In genomic region chr2:156401863-156402262, GRCh38 we compare ENCODE assay signal across 11 cellular contexts. TPM values are rescaled to one million over a fixed set of nuclear protein-coding genes. Genes with fewer than 3 reads are reported as not detected.
DNase-seq lines count a peak whose midpoint lies in the region; ATAC-seq, FAIRE-seq and TF ChIP-seq lines count a peak whose summit lies in the region.
"Had no signal": no experiment of that assay in that cellular context is flagged by ENCODE, and none has a peak within 500 bp of the region (broad histone marks: within the 10 kb centered on the region; RNA-seq: fewer than 3 reads in every experiment).

No MANE protein-coding gene starts in this region.

- H3K9me2 ChIP-seq in Karpas-422 (replicated peaks; ENCODE audit: insufficient read depth, low read length), result no peaks in the 10 kb centered on the region

- H3K4me3 Mint-ChIP-seq in CD8-positive, alpha-beta T cell, result no peak overlapping the region

- CTCF ChIA-PET in CD8-positive, alpha-beta T cell (lab: Charles Lee), result no interaction called here
- CTCF ChIA-PET in K562 (lab: Yijun Ruan, JAX; ENCODE audit: low intra/inter-chr PET ratio), result no interaction called here

- peak; percentile 15 for FAIRE-seq in K562 (lab: Jason Lieb, UNC)
- FAIRE-seq: GM12878 had no signal

- H4K20me1 ChIP-seq in Karpas-422 (ENCODE audit: insufficient read depth, low read depth, low read length) (no peaks in the 10 kb centered on the region), K562 (replicated peaks; ENCODE audit: control insufficient read depth, insufficient read depth, low read length) (0 out of 2 replicates have a peak, but pooled peaks cover 3% of the 10 kb centered on the region)

- no peak for ATAC-seq in CD8-positive, alpha-beta T cell
- ATAC-seq in K562, result 0 out of 3 replicates have a peak, but pooled peaks have one; percentile 6
- ATAC-seq in GM18519 (IDR thresholded peaks at IDR 0.05; ENCODE audit: low FRiP score, unreplicated experiment), result no peak

- peaks cover 4% of the 10 kb centered on the region for H3K4me1 ChIP-seq in CD8-positive, alpha-beta T cell (ENCODE audit: insufficient read depth, low read length)
- H3K4me1 ChIP-seq in Karpas-422 (ENCODE audit: low read length), result peaks cover 15% of the 10 kb centered on the region
- peaks cover 8 to 18% of the 10 kb centered on the region in 2 experiments; a peak in 4 of 5 replicates for H3K4me1 ChIP-seq in K562 (replicated peaks in 1 of 2; ENCODE audit: control insufficient read depth in 2 of 2, insufficient read depth in 2 of 2, low read length in 2 of 2)
- H3K4me1 ChIP-seq in neutrophil (ENCODE audit: control insufficient read depth in 1 of 2, insufficient read depth in 1 of 2, low read depth in 1 of 2, low read length in 1 of 2), result peaks cover 54 to 71% of the 10 kb centered on the region in 2 experiments
- H3K4me1 ChIP-seq in testis, result no peaks in the 10 kb centered on the region

- intact Hi-C loops in CD8-positive, alpha-beta T cell (cut with DNase I, micrococcal nuclease), result loop anchor here (1.0 to 5.0 kb wide), 4 partner anchors 33 to 1225 kb away; partner anchors contain the start of gene ACVR1C (in 2 of the 2)
- intact Hi-C loops in K562 (cut with micrococcal nuclease), result loop anchor here (5.0 to 10.0 kb wide), 2 partner anchors 793 to 1040 kb away; no protein-coding TSS in a partner anchor
- intact Hi-C loops in testis (cut with DNase I; ENCODE audit: low total_unique reads), result no loop called here

- in situ Hi-C loops in K562 (cut with MboI), result no loop called here

- H3K9me1 ChIP-seq in K562 (ENCODE audit: control insufficient read depth, insufficient read depth, low read length), result no peaks in the 10 kb centered on the region

- H3K4me1 Mint-ChIP-seq in CD8-positive, alpha-beta T cell (ENCODE audit: low read depth), result peaks cover 28% of the 10 kb centered on the region

- no peaks in the 10 kb centered on the region for H3K79me2 ChIP-seq in Karpas-422 (ENCODE audit: low read length)
- H3K79me2 ChIP-seq in K562 (ENCODE audit: control insufficient read depth, insufficient read depth, low read length), result no peaks in the 10 kb centered on the region

- peaks cover 10% of the 10 kb centered on the region for H3K36me3 Mint-ChIP-seq in CD8-positive, alpha-beta T cell

- TF ChIP-seq RAD21 in K562 (CRISPR knock-in tag; conservative IDR thresholded peaks at IDR 0.05 in 1 of 2, IDR thresholded peaks at IDR 0.05 in 1 of 2), result no peak

- POLR2A ChIA-PET in CD8-positive, alpha-beta T cell (lab: Charles Lee), result interaction anchor here (3.0 kb wide), 1 partner anchor 67 kb away, joined by 31 read pairs; the partner anchor contains the start of gene NR4A2
- POLR2A ChIA-PET in K562 (lab: Yijun Ruan, JAX), result interaction anchor here (1.0 to 1.2 kb wide), 2 partner anchors 22 to 61 kb away, joined by 3 to 4 read pairs; no protein-coding TSS in a partner anchor

- no TSS peak for BruUV-seq in K562 (replicated peaks; lab: Mats Ljungman, UMichigan)

- H3K27ac ChIP-seq in CD8-positive, alpha-beta T cell (ENCODE audit: low read depth, low read length), result no peak overlapping the region
- H3K27ac ChIP-seq in Karpas-422 (ENCODE audit: low read length) (no peak overlapping the region), K562 (ENCODE audit: extremely low read depth, low read depth, low read length) (0 out of 3 replicates have a peak overlapping the region, but pooled peaks have one; percentile 25), neutrophil (peak overlapping the region; percentile 76), testis (peak overlapping the region in 1 of 2 donors; percentile 98)

- no peaks in the 10 kb centered on the region for H3K36me3 ChIP-seq in CD8-positive, alpha-beta T cell (ENCODE audit: insufficient read depth, low read length)
- H3K36me3 ChIP-seq in Karpas-422 (ENCODE audit: insufficient read depth, low read length) (no peaks in the 10 kb centered on the region), K562 (ENCODE audit: control insufficient read depth, insufficient read depth, low read length) (no peaks in the 10 kb centered on the region), neutrophil (no peaks in the 10 kb centered on the region), testis (ENCODE audit: low read depth, missing control alignments) (no peaks in the 10 kb centered on the region)

- no peak for TF ChIP-seq CTCF in CD8-positive, alpha-beta T cell (IDR thresholded peaks at IDR 0.05)
- TF ChIP-seq CTCF in K562 (IDR thresholded peaks at IDR 0.05 in 2 of 3, conservative IDR thresholded peaks at IDR 0.05 in 1 of 3; ENCODE audit: insufficient read depth in 2 of 3, low read depth in 1 of 3, low read length in 3 of 3) (no peak), neutrophil (IDR thresholded peaks at IDR 0.05) (no peak), testis (IDR thresholded peaks at IDR 0.05) (no peak)

- no peak for TF ChIP-seq EP300 in K562 (IDR thresholded peaks at IDR 0.05; ENCODE audit: low read length)

- H3K9me3 ChIP-seq in CD8-positive, alpha-beta T cell (ENCODE audit: low read length), result no peaks in the 10 kb centered on the region
- H3K9me3 ChIP-seq in Karpas-422 (ENCODE audit: low read length), result no peaks in the 10 kb centered on the region
- H3K9me3 ChIP-seq in K562 (replicated peaks; ENCODE audit: control insufficient read depth, insufficient read depth, low read depth, low read length), result no peaks in the 10 kb centered on the region
- H3K9me3 ChIP-seq in neutrophil, result no peaks in the 10 kb centered on the region
- no peaks in the 10 kb centered on the region for H3K9me3 ChIP-seq in testis

- no peak overlapping the region for H3K9ac ChIP-seq in Karpas-422 (ENCODE audit: low read length)
- peak overlapping the region in 1 of 2 experiments; percentile 81; a peak in 2 of 4 replicates for H3K9ac ChIP-seq in K562 (ENCODE audit: insufficient read depth in 1 of 2, low read depth in 2 of 2, low read length in 2 of 2)

- no peak for DNase-seq in CD8-positive, alpha-beta T cell
- no peak for DNase-seq in Karpas-422
- peak in 1 of 4 experiments; percentile 25 for DNase-seq in K562 (ENCODE audit: extremely low read depth in 1 of 4, low spot score in 3 of 4)
- no peak for DNase-seq in NCI-H510A (lab: John Stamatoyannopoulos, UW)
- no peak for DNase-seq in testis
- DNase-seq in NK-92 treated with Interleukin-12 subunit alpha and Interleukin-12 subunit beta, amount 100 ng/mL, for 24 hours (lab: John Stamatoyannopoulos, UW), result no peak
- DNase-seq: activated effector memory CD4-positive, alpha-beta T cell treated with anti-CD3 and anti-CD28 coated beads, Interleukin-2, amount 50 U/mL, for 16 hours; stimulated activated naive CD4-positive, alpha-beta T cell treated with Interleukin-2 at 50 U/mL for 16 hours had no signal

- WGBS in K562 (ENCODE audit: insufficient coverage, low coverage, missing lambda C conversion rate), result 18% methylated on average over 5 of the region's 5 CpGs
- WGBS in testis, 2 donors, result 82 to 84% methylated on average over 5 of the region's 5 CpGs

- no peaks in the 10 kb centered on the region for H3K27me3 Mint-ChIP-seq in CD8-positive, alpha-beta T cell (ENCODE audit: low read depth)

- H2AFZ ChIP-seq in Karpas-422 (ENCODE audit: low read length), result no peak overlapping the region
- peak overlapping the region; percentile 82 for H2AFZ ChIP-seq in K562 (ENCODE audit: low read depth, low read length)

- TF ChIP-seq POLR2A in K562 (conservative IDR thresholded peaks at IDR 0.05), result no peak
- no peak for TF ChIP-seq POLR2A in testis (IDR thresholded peaks at IDR 0.05)

- no peak overlapping the region for H3K4me3 ChIP-seq in CD8-positive, alpha-beta T cell (ENCODE audit: low read depth, low read length)
- H3K4me3 ChIP-seq in Karpas-422 (ENCODE audit: low read length) (no peak overlapping the region), K562 (peak overlapping the region; percentile 63; the same call in 1 of the 2 replicates), neutrophil (ENCODE audit: low read depth in 1 of 2, low read length in 1 of 2) (no peak overlapping the region), testis (no peak overlapping the region)

- H3K27ac Mint-ChIP-seq in CD8-positive, alpha-beta T cell, result peak overlapping the region; percentile 30

- no peaks in the 10 kb centered on the region for H3K27me3 ChIP-seq in CD8-positive, alpha-beta T cell (ENCODE audit: insufficient read depth, low read length)
- no peaks in the 10 kb centered on the region for H3K27me3 ChIP-seq in Karpas-422 (ENCODE audit: low read length)
- no peaks in the 10 kb centered on the region for H3K27me3 ChIP-seq in K562 (ENCODE audit: control insufficient read depth in 2 of 2, insufficient read depth in 2 of 2, low read length in 2 of 2)
- no peaks in the 10 kb centered on the region for H3K27me3 ChIP-seq in neutrophil
- H3K27me3 ChIP-seq in testis, result no peaks in the 10 kb centered on the region

- H3K4me2 ChIP-seq in Karpas-422 (ENCODE audit: low read depth, low read length, poor library complexity, severe bottlenecking) (peak overlapping the region; percentile 89), K562 (ENCODE audit: insufficient read depth, low read length) (peak overlapping the region; percentile 62)

- no peaks in the 10 kb centered on the region for H3K9me3 Mint-ChIP-seq in CD8-positive, alpha-beta T cell

RNA-seq across cellular contexts. Expression of gene GPD2, which starts 34.3 kb away (rescaled TPM):
- total RNA-seq in CD8-positive, alpha-beta T cell, result 1 to 10 TPM; 4.7 to 6.9 TPM
- not detected in 2 replicates for total RNA-seq in Karpas-422 (2014; rRNA removed; shearing (Covaris generic); ENCODE audit: low replicate concordance)
- 14.2 and 23.6 TPM in 2 replicates for total RNA-seq in K562 (2011; cell fraction: chromatin; rRNA removed; ENCODE audit: low replicate concordance)
- total RNA-seq in K562 (2011; cell fraction: nucleolus; rRNA removed), result 4.8 and 8.7 TPM in 2 replicates
- total RNA-seq in K562 (2011; cell fraction: nucleoplasm; rRNA removed), result 10.3 and 12.5 TPM in 2 replicates
- 19.0 and 21.7 TPM in 2 replicates for total RNA-seq in K562 (2014; rRNA removed)
- 28.3 and 30.7 TPM in 2 replicates for total RNA-seq in K562 (2014; rRNA removed; fragmentation: Illumina TruSeq; extraction: Trizol)
- 32.4 and 34.8 TPM in 2 replicates for total RNA-seq in K562 (2015; rRNA removed; fragmentation: Illumina TruSeq; extraction: Trizol)
- total RNA-seq in K562 (2021), result 18.0 and 24.4 TPM in 2 replicates
- polyA plus RNA-seq in K562 (2011; rRNA removed), result 12.9 and 15.1 TPM in 2 replicates
- 5.0 and 9.3 TPM in 2 replicates for polyA plus RNA-seq in K562 (2011; cell fraction: cytosol; rRNA removed)
- polyA plus RNA-seq in K562 (2011; cell fraction: nucleus; rRNA removed), result 9.5 and 11.1 TPM in 2 replicates
- 15.4 and 15.6 TPM in 2 replicates for polyA plus RNA-seq in K562 (2012)
- 24.9 and 39.2 TPM in 2 replicates for polyA plus RNA-seq in K562 (2014; fragmentation: Illumina TruSeq; extraction: Trizol)
- polyA plus RNA-seq in K562 (2014; fragmentation: Nextera tagmentation; extraction: Ambion mirVana), result 1 to 10 TPM; 5.2 to 6.0 TPM
- polyA plus RNA-seq in K562 (2014; rRNA removed), result 13.2 and 13.8 TPM in 2 replicates
- polyA minus RNA-seq in K562 (2011; rRNA and poly(A)+ RNA removed), result 68.5 and 72.9 TPM in 2 replicates
- polyA minus RNA-seq in K562 (2011; cell fraction: cytosol; rRNA and poly(A)+ RNA removed), result 28.3 and 29.2 TPM in 2 replicates
- polyA minus RNA-seq in K562 (2011; cell fraction: nucleus; rRNA and poly(A)+ RNA removed), result 11.4 and 22.7 TPM in 2 replicates
- 10 to 100 TPM; 24.2 to 33.4 TPM for total RNA-seq in testis
- polyA plus RNA-seq in testis (ENCODE audit: insufficient read depth, low read depth, low replicate concordance), result 25.8 TPM

Comparison
In these comparisons a context has a peak if more than half of its experiments do, and no peak if none do; other contexts are left out.
1. H3K27ac ChIP-seq: peak in K562 (single experiment) and neutrophil (single experiment); none in CD8-positive, alpha-beta T cell (single experiment) and Karpas-422 (single experiment).